26 cellular contexts compared by ENCODE assay signal in the genomic region with DNA sequence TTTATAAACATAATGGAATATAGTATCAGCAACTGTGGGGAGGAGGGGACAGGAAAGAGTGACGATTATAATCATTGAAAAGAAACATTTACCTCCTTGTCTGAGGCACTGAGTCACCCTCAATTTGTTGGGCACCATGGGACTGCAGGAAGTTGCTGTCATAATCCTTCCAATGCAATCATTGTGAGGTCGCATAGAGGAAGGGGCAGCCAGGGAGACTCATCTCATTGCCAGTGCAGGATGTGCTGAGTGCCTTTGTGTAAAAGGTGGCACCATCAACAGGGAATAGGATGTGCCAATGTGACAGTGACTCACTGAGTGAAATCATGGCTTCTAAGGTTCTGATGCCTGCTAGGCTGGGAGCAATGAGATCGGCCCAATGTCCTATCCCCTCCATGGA.
DNase-seq lines count a peak whose midpoint lies in the region; ATAC-seq, FAIRE-seq and TF ChIP-seq lines count a peak whose summit lies in the region.
"Had no signal": no experiment of that assay in that cellular context is flagged by ENCODE, and none has a peak within 500 bp of the region (broad histone marks: within the 10 kb centered on the region; RNA-seq: fewer than 3 reads in every experiment).

No MANE protein-coding gene starts in this region.

- H3K18ac ChIP-seq in mesenchymal stem cell (ENCODE audit: low read depth in 1 of 2, low read length in 2 of 2), result no peak overlapping the region

- 0 out of 2 replicates have a peak, but pooled peaks cover 12% of the 10 kb centered on the region for H3K4me1 ChIP-seq in PC-9 (replicated peaks; ENCODE audit: insufficient read depth)
- peaks cover 22% of the 10 kb centered on the region for H3K4me1 ChIP-seq in endothelial cell of umbilical vein (ENCODE audit: control insufficient read depth, extremely low read depth, insufficient read depth, low read length)
- H3K4me1 ChIP-seq in mesenchymal stem cell (ENCODE audit: control insufficient read depth, insufficient read depth, low read depth, low read length), result peaks cover 2% of the 10 kb centered on the region
- no peaks in the 10 kb centered on the region for H3K4me1 ChIP-seq in MM.1S (ENCODE audit: low read length)
- H3K4me1 ChIP-seq: body of pancreas, parathyroid adenoma, Peyer's patch, right lobe of liver, stomach had no signal

- H3K23ac ChIP-seq in mesenchymal stem cell (ENCODE audit: low read length in 2 of 2), result no peak overlapping the region

- CTCF ChIA-PET in PC-9 (lab: Charles Lee) (no interaction called here), endothelial cell of umbilical vein (lab: Charles Lee) (no interaction called here)

- 22% methylated on average over 3 of the region's 3 CpGs for WGBS in mesenchymal stem cell

- no peak overlapping the region for H2BK15ac ChIP-seq in mesenchymal stem cell (ENCODE audit: low read depth, poor library complexity, severe bottlenecking)

- H3K27me3 ChIP-seq in PC-9 (ENCODE audit: insufficient read depth, low read depth) (no peaks in the 10 kb centered on the region), endothelial cell of umbilical vein (ENCODE audit: control insufficient read depth in 2 of 2, insufficient read depth in 2 of 2, low read length in 2 of 2) (no peaks in the 10 kb centered on the region), mesenchymal stem cell (ENCODE audit: control insufficient read depth in 1 of 2, insufficient read depth in 1 of 2, low read length in 2 of 2) (no peaks in the 10 kb centered on the region), MM.1S (replicated peaks; ENCODE audit: insufficient read depth, low read length) (no peaks in the 10 kb centered on the region)
- H3K27me3 ChIP-seq: body of pancreas, right lobe of liver, stomach had no signal

- H3K9ac ChIP-seq in endothelial cell of umbilical vein (replicated peaks; ENCODE audit: extremely low read depth, insufficient read depth, low read length) (no peak overlapping the region), mesenchymal stem cell (ENCODE audit: low read length) (no peak overlapping the region), MM.1S (ENCODE audit: low read length) (no peak overlapping the region)
- H3K9ac ChIP-seq: parathyroid adenoma had no signal

- no peak overlapping the region for H4K8ac ChIP-seq in mesenchymal stem cell (ENCODE audit: low read length)

- no TSS peak for BruUV-seq in PC-9 (replicated peaks; lab: Mats Ljungman, UMichigan)
- no TSS peak for BruUV-seq in endothelial cell of umbilical vein (replicated peaks; lab: Mats Ljungman, UMichigan)

- no peaks in the 10 kb centered on the region for H3K9me1 ChIP-seq in endothelial cell of umbilical vein (replicated peaks; ENCODE audit: control insufficient read depth, extremely low read depth, insufficient read depth, low read length)

- H2AFZ ChIP-seq in PC-9 (no peak overlapping the region), endothelial cell of umbilical vein (ENCODE audit: low read depth, low read length) (peak overlapping the region; percentile 60), mesenchymal stem cell (ENCODE audit: low read depth, low read length) (no peak overlapping the region), MM.1S (ENCODE audit: low read length) (no peak overlapping the region)
- H2AFZ ChIP-seq: parathyroid adenoma had no signal

- DNase-seq in Caki2 (ENCODE audit: low read depth), result peak; percentile 10
- peak in 1 of 2 experiments; percentile 67 for DNase-seq in PC-9
- peak; percentile 70 for DNase-seq in endothelial cell of umbilical vein (ENCODE audit: low read depth, low spot score)
- peak; percentile 18 for DNase-seq in mesenchymal stem cell
- no peak for DNase-seq in MM.1S
- DNase-seq: activated B cell treated with CpG ODN at 0.5 μM for 24 hours; activated CD4-positive, alpha-beta T cell treated with anti-CD3 and anti-CD28 coated beads, Interleukin-2, amount 50 U/mL, for 4 hours; activated effector memory CD4-positive, alpha-beta T cell treated with Interleukin-2 at 50 U/mL for 16 hours; body of pancreas; effector memory CD8-positive, alpha-beta T cell; GDM1; immature natural killer cell; left ventricle myocardium inferior; NCI-H510A treated with DMSO at 0.1 percent for 48 hours; nephron progenitor cell; NK-92 treated with Interleukin-12 subunit alpha and Interleukin-12 subunit beta, amount 100 ng/mL, for 24 hours; Peyer's patch; right lobe of liver; stimulated activated CD4-positive, alpha-beta T cell treated with anti-CD3 and anti-CD28 coated beads, Interleukin-15, amount 100 ng/mL, for 24 hours; stomach had no signal

- H3K79me1 ChIP-seq in mesenchymal stem cell (replicated peaks; ENCODE audit: low read length, poor library complexity, severe bottlenecking), result no peaks in the 10 kb centered on the region

- H3K9me2 ChIP-seq in PC-9 (ENCODE audit: insufficient read depth), result no peaks in the 10 kb centered on the region
- no peaks in the 10 kb centered on the region for H3K9me2 ChIP-seq in MM.1S (replicated peaks; ENCODE audit: insufficient read depth, low read length)

- ATAC-seq in HG02642 (IDR thresholded peaks at IDR 0.05; ENCODE audit: poor library complexity, unreplicated experiment), result no peak
- no peak for ATAC-seq in GM21737 (IDR thresholded peaks at IDR 0.05; ENCODE audit: unreplicated experiment)
- ATAC-seq in GM21526 (IDR thresholded peaks at IDR 0.05; ENCODE audit: low FRiP score, unreplicated experiment), result no peak
- ATAC-seq: body of pancreas; effector memory CD8-positive, alpha-beta T cell had no signal

- TF ChIP-seq POLR2A in endothelial cell of umbilical vein (IDR thresholded peaks at IDR 0.05; ENCODE audit: low read depth, low read length), result no peak

- no peak overlapping the region for H2AK5ac ChIP-seq in mesenchymal stem cell (ENCODE audit: low read length, severe bottlenecking)

- H2BK12ac ChIP-seq in mesenchymal stem cell (ENCODE audit: low read length in 2 of 2), result peak overlapping the region in 1 of 2 experiments; percentile 39

- no peak overlapping the region for H2BK5ac ChIP-seq in mesenchymal stem cell (ENCODE audit: low read depth, low read length, poor library complexity, severe bottlenecking)

- H3K36me3 ChIP-seq in PC-9 (ENCODE audit: low read depth) (no peaks in the 10 kb centered on the region), endothelial cell of umbilical vein (ENCODE audit: control insufficient read depth in 2 of 2, extremely low read depth in 1 of 2, insufficient read depth in 2 of 2, low read length in 2 of 2) (no peaks in the 10 kb centered on the region), mesenchymal stem cell (ENCODE audit: control insufficient read depth in 1 of 2, insufficient read depth in 2 of 2, low read depth in 1 of 2, low read length in 2 of 2) (no peaks in the 10 kb centered on the region), MM.1S (replicated peaks; ENCODE audit: insufficient read depth, low read length) (no peaks in the 10 kb centered on the region)
- H3K36me3 ChIP-seq: left ventricle myocardium inferior, Peyer's patch, right lobe of liver, stomach had no signal

- POLR2A ChIA-PET in PC-9 (lab: Charles Lee; ENCODE audit: unreplicated experiment), result no interaction called here
- POLR2A ChIA-PET in endothelial cell of umbilical vein (lab: Charles Lee), result no interaction called here

- dilution Hi-C loops in endothelial cell of umbilical vein (cut with MboI; ENCODE audit: extremely low pct_ligation_motif_present, low sequenced_read_pairs), result no loop called here

- H3K4me3 ChIP-seq in PC-9 (no peak overlapping the region), endothelial cell of umbilical vein (replicated peaks in 1 of 3; ENCODE audit: insufficient read depth in 1 of 3, low read depth in 1 of 3, low read length in 3 of 3) (no peak overlapping the region), mesenchymal stem cell (ENCODE audit: insufficient read depth in 1 of 2, low read depth in 1 of 2, low read length in 2 of 2) (no peak overlapping the region), MM.1S (ENCODE audit: low read length) (no peak overlapping the region)
- H3K4me3 ChIP-seq: body of pancreas, left ventricle myocardium inferior, Peyer's patch, right lobe of liver, stomach had no signal

- no peak overlapping the region for H3K4ac ChIP-seq in mesenchymal stem cell (ENCODE audit: low read depth in 1 of 2, low read length in 2 of 2)

- in situ Hi-C loops in Caki2 (cut with HindIII; ENCODE audit: low pct_unique_long_range_greater_than_20kb, low sequenced_read_pairs), result no loop called here

- TF ChIP-seq CTCF in PC-9 (conservative IDR thresholded peaks at IDR 0.05), result no peak
- TF ChIP-seq CTCF in endothelial cell of umbilical vein (IDR thresholded peaks at IDR 0.05; ENCODE audit: extremely low read depth in 1 of 2, insufficient read depth in 1 of 2, low read depth in 1 of 2, low read length in 2 of 2), result no peak
- TF ChIP-seq CTCF in MM.1S (IDR thresholded peaks at IDR 0.05; ENCODE audit: low read length), result no peak

- H4K20me1 ChIP-seq in PC-9 (ENCODE audit: insufficient read depth) (no peaks in the 10 kb centered on the region), endothelial cell of umbilical vein (replicated peaks; ENCODE audit: control insufficient read depth, extremely low read depth, insufficient read depth, low read length) (no peaks in the 10 kb centered on the region), MM.1S (ENCODE audit: insufficient read depth, low read length) (no peaks in the 10 kb centered on the region)

- peak; percentile 90 for FAIRE-seq in endothelial cell of umbilical vein (lab: Jason Lieb, UNC)
- FAIRE-seq: GM18507 had no signal

- intact Hi-C loops in PC-9 (cut with micrococcal nuclease; ENCODE audit: unreplicated experiment) (no loop called here), endothelial cell of umbilical vein (cut with micrococcal nuclease) (loop anchor here (1.0 to 2.0 kb wide), 2 partner anchors 80 to 181 kb away; no protein-coding TSS in a partner anchor)

- peak overlapping the region in 1 of 2 experiments; percentile 87 for H3K14ac ChIP-seq in mesenchymal stem cell (ENCODE audit: low read length in 2 of 2)

- no peak overlapping the region for H4K91ac ChIP-seq in mesenchymal stem cell (ENCODE audit: low read length)

- no peaks in the 10 kb centered on the region; the same call in 1 of the 2 replicates for H3K9me3 ChIP-seq in PC-9 (ENCODE audit: insufficient read depth, low read depth)
- no peaks in the 10 kb centered on the region for H3K9me3 ChIP-seq in endothelial cell of umbilical vein (replicated peaks; ENCODE audit: control insufficient read depth, insufficient read depth, low read length)
- H3K9me3 ChIP-seq in mesenchymal stem cell (ENCODE audit: control insufficient read depth, low read length), result no peaks in the 10 kb centered on the region
- H3K9me3 ChIP-seq in MM.1S (replicated peaks; ENCODE audit: insufficient read depth, low read length), result no peaks in the 10 kb centered on the region
- H3K9me3 ChIP-seq: body of pancreas, left ventricle myocardium inferior, Peyer's patch, right lobe of liver, stomach had no signal

- H3F3A ChIP-seq in PC-9 (ENCODE audit: insufficient read depth, low read depth), result no peaks in the 10 kb centered on the region
- no peaks in the 10 kb centered on the region for H3F3A ChIP-seq in MM.1S (ENCODE audit: insufficient read depth, low read length)

- H2BK120ac ChIP-seq in mesenchymal stem cell (ENCODE audit: low read depth, low read length), result no peak overlapping the region

- no peaks in the 10 kb centered on the region for H3K79me2 ChIP-seq in PC-9 (ENCODE audit: low read depth)
- no peaks in the 10 kb centered on the region for H3K79me2 ChIP-seq in endothelial cell of umbilical vein (ENCODE audit: control insufficient read depth, insufficient read depth, low read length)
- no peaks in the 10 kb centered on the region for H3K79me2 ChIP-seq in MM.1S (ENCODE audit: low read length)
- H3K79me2 ChIP-seq: parathyroid adenoma had no signal

- H3K4me2 ChIP-seq in PC-9, result no peak overlapping the region
- H3K4me2 ChIP-seq in endothelial cell of umbilical vein (ENCODE audit: insufficient read depth, low read length), result peak overlapping the region; percentile 38
- H3K4me2 ChIP-seq in mesenchymal stem cell (ENCODE audit: low read length, poor library complexity, severe bottlenecking), result no peak overlapping the region
- H3K4me2 ChIP-seq in MM.1S (ENCODE audit: low read depth, low read length), result no peak overlapping the region

- H3K27ac ChIP-seq in PC-9 (peak overlapping the region; percentile 82), endothelial cell of umbilical vein (ENCODE audit: insufficient read depth, low read depth, low read length) (peak overlapping the region; percentile 83), mesenchymal stem cell (ENCODE audit: low read length, poor library complexity, severe bottlenecking) (no peak overlapping the region), MM.1S (ENCODE audit: low read length) (no peak overlapping the region)
- H3K27ac ChIP-seq: body of pancreas, C4-2B, left ventricle myocardium inferior, parathyroid adenoma, Peyer's patch, right lobe of liver, stomach had no signal

Comparison
In these comparisons a context has a peak if more than half of its experiments do, and no peak if none do; other contexts are left out.
1. H3K27ac ChIP-seq: peak in PC-9 (single experiment) and endothelial cell of umbilical vein (single experiment); none in mesenchymal stem cell (single experiment) and MM.1S (single experiment).